Comparison of ENCODE assay signal across 1 cellular context in the genomic region with DNA sequence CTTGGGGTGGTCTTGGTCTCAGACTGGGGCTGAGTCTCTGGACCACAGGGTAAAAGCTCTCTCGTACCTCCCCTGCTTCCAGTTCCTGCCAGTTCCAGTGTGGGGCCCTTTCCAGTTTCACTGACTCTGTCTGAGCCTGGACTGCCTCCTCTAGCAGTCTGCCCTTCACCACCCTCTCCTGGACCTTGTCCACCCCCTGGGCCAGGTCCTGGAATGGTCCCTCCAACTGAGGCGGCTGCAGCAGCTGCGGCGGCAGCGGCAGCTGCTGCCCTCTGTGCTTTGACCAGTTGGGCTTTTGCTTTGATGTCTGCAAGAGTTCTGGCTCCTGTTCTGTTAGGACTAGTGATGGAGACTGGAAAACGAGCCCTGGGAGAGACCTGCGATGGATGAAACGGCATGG.
TF ChIP-seq lines count a peak whose summit lies in the region.

No MANE protein-coding gene starts in this region.

TF ChIP-seq in H1, 55 proteins besides CTCF, POLR2A, EP300 and RAD21:
- TF ChIP-seq, protein P1, sequence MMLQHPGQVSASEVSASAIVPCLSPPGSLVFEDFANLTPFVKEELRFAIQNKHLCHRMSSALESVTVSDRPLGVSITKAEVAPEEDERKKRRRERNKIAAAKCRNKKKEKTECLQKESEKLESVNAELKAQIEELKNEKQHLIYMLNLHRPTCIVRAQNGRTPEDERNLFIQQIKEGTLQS (IDR thresholded peaks at IDR 0.05; ENCODE audit: insufficient read depth, low read depth, low read length): no peak
- TF ChIP-seq GABPA (IDR thresholded peaks at IDR 0.05; ENCODE audit: borderline replicate concordance, insufficient read depth, low read length): no peak
- no peak for TF ChIP-seq RFX5 (IDR thresholded peaks at IDR 0.05; ENCODE audit: borderline replicate concordance, low read depth, low read length)
